Comparison of ENCODE assay signal across 23 cellular contexts in the genomic region with DNA sequence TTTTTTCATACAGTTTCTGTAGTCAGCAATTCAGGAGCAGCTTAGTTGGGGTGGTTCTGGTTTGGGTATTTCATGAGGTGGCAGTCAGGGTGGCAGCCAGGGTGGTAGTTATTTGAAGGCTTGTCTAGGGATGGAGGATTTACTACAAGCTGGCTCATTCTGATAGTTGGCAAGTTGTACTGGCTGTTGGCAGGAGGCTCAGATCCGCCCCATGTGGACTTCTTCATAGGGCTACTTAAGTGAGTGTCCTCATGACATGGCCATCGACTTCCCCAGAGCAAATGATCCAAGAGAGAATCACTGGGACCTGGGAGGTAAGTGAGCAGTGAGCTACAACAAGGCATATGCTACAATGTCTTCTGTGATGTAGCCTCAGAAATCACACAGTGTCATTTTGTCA. TPM values are rescaled to one million over a fixed set of nuclear protein-coding genes. Genes with fewer than 3 reads are reported as not detected.
DNase-seq lines count a peak whose midpoint lies in the region; FAIRE-seq and TF ChIP-seq lines count a peak whose summit lies in the region.
"Had no signal": no experiment of that assay in that cellular context is flagged by ENCODE, and none has a peak within 500 bp of the region (broad histone marks: within the 10 kb centered on the region; RNA-seq: fewer than 3 reads in every experiment).

No MANE protein-coding gene starts in this region.

- no peak overlapping the region for H3K23ac ChIP-seq in H1 (ENCODE audit: insufficient read length)

- DNase-seq in NCI-H446 (lab: John Stamatoyannopoulos, UW) (peak; percentile 32 to 82), H1 (ENCODE audit: low read depth in 1 of 2, low spot score in 2 of 2) (no peak), medulla oblongata (ENCODE audit: extremely low spot score) (peak; percentile 27), iPS-NIHi11 (ENCODE audit: low spot score) (no peak), NCI-H187 treated with DMSO at 0.1 percent for 48 hours (lab: John Stamatoyannopoulos, UW) (no peak), erythroblast (lab: John Stamatoyannopoulos, UW) (no peak)
- DNase-seq in activated CD8-positive, alpha-beta memory T cell treated with anti-CD3 and anti-CD28 coated beads, Interleukin-2, amount 50 U/mL, for 48 hours, result no peak
- DNase-seq: ACHN; BE2C; C1 segment of cervical spinal cord; CD4-positive, CD25-positive, alpha-beta regulatory T cell; CD8-positive, alpha-beta memory T cell; COR-L47; DMS 273 treated with DMSO at 0.1 percent for 48 hours; DMS53; DND-41; EL; IMR-90 had no signal

- no peak for TF ChIP-seq CTCF in H1 (IDR thresholded peaks at IDR 0.05; ENCODE audit: control extremely low read depth in 1 of 3, insufficient read depth in 1 of 3, low read depth in 1 of 3, low read length in 3 of 3)

- no peak for TF ChIP-seq EP300 in H1 (IDR thresholded peaks at IDR 0.05; ENCODE audit: borderline replicate concordance in 1 of 2, low read depth in 2 of 2, low read length in 2 of 2)

- POLR2A ChIA-PET in H1 (lab: Charles Lee; ENCODE audit: partially characterized antibody), result interaction anchor here (0.7 kb wide), 1 partner anchor 111 kb away, joined by 3 read pairs; no protein-coding TSS in a partner anchor

- no peaks in the 10 kb centered on the region for H3K9me3 ChIP-seq in H1 (ENCODE audit: insufficient read depth in 2 of 2, low read depth in 1 of 2, low read length in 1 of 2)
- H3K9me3 ChIP-seq: BE2C, HAP-1 had no signal

- H2BK120ac ChIP-seq in H1 (replicated peaks; ENCODE audit: low read depth, low read length), result no peak overlapping the region

- H2AK5ac ChIP-seq in H1 (ENCODE audit: low read depth, low read length), result peak overlapping the region; percentile 53; the same call in 1 of the 2 replicates

- no peaks in the 10 kb centered on the region for H3K79me2 ChIP-seq in H1 (ENCODE audit: control insufficient read depth in 1 of 2, insufficient read depth in 2 of 2, low read length in 2 of 2)

- CTCF ChIA-PET in H1 (lab: Charles Lee; ENCODE audit: partially characterized antibody), result interaction anchor here (1.2 to 3.4 kb wide), 3 partner anchors 9 to 16 kb away, joined by 3 to 14 read pairs (median 11); no protein-coding TSS in a partner anchor

- H4K20me1 ChIP-seq in H1 (replicated peaks in 1 of 2; ENCODE audit: control insufficient read depth in 1 of 2, insufficient read depth in 2 of 2, low read length in 2 of 2), result no peaks in the 10 kb centered on the region

- H3K36me3 ChIP-seq in H1 (ENCODE audit: control insufficient read depth in 2 of 4, insufficient read depth in 4 of 4, low read length in 3 of 4), result no peaks in the 10 kb centered on the region
- H3K36me3 ChIP-seq: BE2C, HAP-1 had no signal

- no peak overlapping the region for H3K56ac ChIP-seq in H1 (replicated peaks; ENCODE audit: insufficient read length, low read depth, low read length)

- peak overlapping the region; percentile 35; the same call in 1 of the 2 replicates for H2BK5ac ChIP-seq in H1 (ENCODE audit: low read depth, low read length)

- no peak overlapping the region for H4K91ac ChIP-seq in H1 (replicated peaks; ENCODE audit: insufficient read length, low read length)

- H3K27me3 ChIP-seq in H1 (replicated peaks in 1 of 4; ENCODE audit: control insufficient read depth in 3 of 4, extremely low read depth in 1 of 4, insufficient read depth in 3 of 4, low read length in 3 of 4), result no peaks in the 10 kb centered on the region; a peak in 1 of 7 replicates
- H3K27me3 ChIP-seq: BE2C had no signal

- no peak overlapping the region for H3K9ac ChIP-seq in H1 (replicated peaks in 1 of 4; ENCODE audit: extremely low read depth in 1 of 4, low read depth in 3 of 4, low read length in 3 of 4)

- 0 out of 2 replicates have a peak overlapping the region, but pooled peaks have one; percentile 17 for H2BK12ac ChIP-seq in H1 (ENCODE audit: low read depth, low read length)

- no peak overlapping the region for H3K18ac ChIP-seq in H1 (ENCODE audit: extremely low read depth, low read length)

- no peak overlapping the region for H3K27ac ChIP-seq in H1 (ENCODE audit: low read depth, low read length)
- H3K27ac ChIP-seq: HL-60 had no signal

- H3K79me1 ChIP-seq in H1 (ENCODE audit: low read depth, low read length), result no peaks in the 10 kb centered on the region

- no peak overlapping the region for H3K4ac ChIP-seq in H1 (replicated peaks; ENCODE audit: insufficient read length, low read depth, low read length)

- FAIRE-seq in H1 (lab: Jason Lieb, UNC), result no peak
- FAIRE-seq: A204.1, GM12878, GM19239 had no signal

- H2AFZ ChIP-seq in H1 (ENCODE audit: low read length), result no peak overlapping the region

- no peak overlapping the region for H2BK15ac ChIP-seq in H1 (ENCODE audit: low read length)

- no peak for TF ChIP-seq RAD21 in H1 (IDR thresholded peaks at IDR 0.05 in 1 of 2, conservative IDR thresholded peaks at IDR 0.05 in 1 of 2; ENCODE audit: low read depth in 2 of 2, low read length in 2 of 2)

- no peaks in the 10 kb centered on the region; the same call in 1 of the 2 replicates for H3K23me2 ChIP-seq in H1 (ENCODE audit: low read depth, low read length)

- no peaks in the 10 kb centered on the region for H3K4me1 ChIP-seq in H1 (replicated peaks in 1 of 4; ENCODE audit: control insufficient read depth in 3 of 4, insufficient read depth in 4 of 4, low read length in 3 of 4)
- H3K4me1 ChIP-seq: BE2C, HAP-1 had no signal

- H4K8ac ChIP-seq in H1 (ENCODE audit: extremely low read depth, insufficient read depth, low read length), result no peak overlapping the region

- H4K5ac ChIP-seq in H1 (ENCODE audit: insufficient read length, low read depth, low read length), result no peak overlapping the region

- H2BK20ac ChIP-seq in H1 (ENCODE audit: low read length), result no peak overlapping the region

- no peak overlapping the region for H3K4me2 ChIP-seq in H1 (ENCODE audit: insufficient read depth in 1 of 2, low read depth in 2 of 2, low read length in 2 of 2)

- TF ChIP-seq POLR2A in H1 (IDR thresholded peaks at IDR 0.05; ENCODE audit: control extremely low read depth in 1 of 2, low read depth in 2 of 2, low read length in 2 of 2), result no peak
- TF ChIP-seq POLR2A in erythroblast (IDR thresholded peaks at IDR 0.05; ENCODE audit: low read length), result no peak

- H3K4me3 ChIP-seq in H1 (ENCODE audit: extremely low read depth in 1 of 4, insufficient read depth in 2 of 4, low read depth in 3 of 4, low read length in 4 of 4), result no peak overlapping the region
- H3K4me3 ChIP-seq: GM12878, HAP-1 had no signal

- H3K14ac ChIP-seq in H1 (ENCODE audit: insufficient read length), result no peak overlapping the region

- 97% methylated on average over 2 of the region's 2 CpGs; no CpG with 5 or more reads in 1 of the 2 experiments for WGBS in H1 (ENCODE audit: extremely low coverage in 1 of 2, insufficient coverage in 1 of 2, insufficient read length in 1 of 2, insufficient replicate concordance in 2 of 2, low coverage in 1 of 2, low lambda C conversion rate in 2 of 2, missing lambda C conversion rate in 1 of 2), 2 experiments

TF ChIP-seq in H1, 55 proteins besides CTCF, POLR2A, EP300 and RAD21:
- TF ChIP-seq YY1 (IDR thresholded peaks at IDR 0.05; ENCODE audit: low read depth, low read length) (no peak), RXRA (IDR thresholded peaks at IDR 0.05; ENCODE audit: insufficient read depth, low read depth, low read length) (no peak), EGR1 (IDR thresholded peaks at IDR 0.05; ENCODE audit: borderline replicate concordance, low read depth, low read length) (no peak), GABPA (IDR thresholded peaks at IDR 0.05; ENCODE audit: borderline replicate concordance, insufficient read depth, low read length) (no peak), SIN3A (conservative IDR thresholded peaks at IDR 0.05 in 1 of 2, IDR thresholded peaks at IDR 0.05 in 1 of 2; ENCODE audit: low read depth in 1 of 2, low read length in 2 of 2) (no peak), RNF2 (IDR thresholded peaks at IDR 0.05; ENCODE audit: borderline replicate concordance, low read depth, low read length, missing control alignments, poor library complexity, severe bottlenecking) (no peak), GTF2F1 (IDR thresholded peaks at IDR 0.05; ENCODE audit: borderline replicate concordance, low read depth, low read length) (no peak), CBX8 (IDR thresholded peaks at IDR 0.05; ENCODE audit: borderline replicate concordance, low read depth, low read length) (no peak)

RNA-seq across cellular contexts. Expression of a gene that starts 22.4 kb away (rescaled TPM):
- total RNA-seq in H1 (2021; fragmentation: NEBNext Ultra II Directional; extraction: Animal tissue kit (Norgen Biotek cat#: 25700)), result 22.7 and 24.6 TPM in 2 replicates
- 6.1 and 8.4 TPM in 2 replicates for polyA plus RNA-seq in H1 (2011; rRNA removed)
- polyA plus RNA-seq in H1 (2011; cell fraction: cytosol; rRNA removed), result 8.2 TPM
- polyA plus RNA-seq in H1 (2011; cell fraction: nucleus; rRNA removed), result 3.6 TPM
- polyA plus RNA-seq in H1 (2012, experiment 1 of 2), result 8.1 to 12.6 TPM (median 9.7 TPM) in 4 replicates
- polyA plus RNA-seq in H1 (2012, experiment 2 of 2), result 2.0 TPM
- polyA plus RNA-seq in H1 (2013, experiment 1 of 2), result 10.5 TPM
- polyA plus RNA-seq in H1 (2013, experiment 2 of 2), result 10.0 TPM
- 17.8 and 21.7 TPM in 2 replicates for polyA minus RNA-seq in H1 (2011; rRNA and poly(A)+ RNA removed)
- 16.1 TPM for polyA minus RNA-seq in H1 (2011; cell fraction: cytosol; rRNA and poly(A)+ RNA removed)
- polyA minus RNA-seq in H1 (2011; cell fraction: nucleus; rRNA and poly(A)+ RNA removed), result 21.9 TPM

Comparison
In these comparisons a context has a peak if more than half of its experiments do, and no peak if none do; other contexts are left out.
1. DNase-seq: peak in NCI-H446 (2 of 2) and medulla oblongata (single experiment); none in H1 (0 of 2), iPS-NIHi11 (single experiment), activated CD8-positive, alpha-beta memory T cell treated with anti-CD3 and anti-CD28 coated beads, Interleukin-2, amount 50 U/mL, for 48 hours (single experiment), NCI-H187 treated with DMSO at 0.1 percent for 48 hours (single experiment) and erythroblast (0 of 2).